In genomic region chr21:45287438-45288391, GRCh38 we compare ENCODE assay signal across 8 cellular contexts. TPM values are rescaled to one million over a fixed set of nuclear protein-coding genes. Genes with fewer than 3 reads are reported as not detected.
DNase-seq lines count a peak whose midpoint lies in the region; ATAC-seq, FAIRE-seq and TF ChIP-seq lines count a peak whose summit lies in the region.

TSS of gene POFUT2 (minus strand) at chr21:45287895. CDS start at chr21:45287871, 24 bp downstream.

- H3K9me3 ChIP-seq in parathyroid adenoma (ENCODE audit: control insufficient read depth, low read length) = no peaks in the 10 kb centered on the region
- no peaks in the 10 kb centered on the region for H3K9me3 ChIP-seq in tibial artery

- H3K4me3 Mint-ChIP-seq in activated naive CD8-positive, alpha-beta T cell treated with anti-CD3 and anti-CD28 coated beads, Interleukin-2, amount 50 U/mL, for 24 hours = peak within 1 kb of the TSS; percentile 74

- H2AFZ ChIP-seq in parathyroid adenoma = peak within 1 kb of the TSS; percentile 70

- peak; percentile 76; the same call in 1 of the 2 replicates for TF ChIP-seq POLR2A in GM12892 (IDR thresholded peaks at IDR 0.05; ENCODE audit: low read depth, low read length)

- DNase-seq in GM12892 (ENCODE audit: insufficient read length) = peak; percentile 98
- DNase-seq in NCI-H146 (lab: John Stamatoyannopoulos, UW) = peak; percentile 90
- DNase-seq in T follicular helper cell (ENCODE audit: low read depth) = peak; percentile 97
- peak; percentile 100 for DNase-seq in activated naive CD8-positive, alpha-beta T cell treated with anti-CD3 and anti-CD28 coated beads, Interleukin-2, amount 50 U/mL, for 24 hours
- DNase-seq in Right ventricle myocardium inferior (ENCODE audit: missing footprints) = peak; percentile 97
- peak; percentile 95 to 98 for DNase-seq in tibial artery

- peaks cover 2% of the 10 kb centered on the region for H3K27me3 Mint-ChIP-seq in activated naive CD8-positive, alpha-beta T cell treated with anti-CD3 and anti-CD28 coated beads, Interleukin-2, amount 50 U/mL, for 24 hours

- H3K4me1 ChIP-seq in parathyroid adenoma (peaks cover 1% of the 10 kb centered on the region), tibial artery (peaks cover 0 to 44% (median 36%) of the 10 kb centered on the region in 4 donors)

- H3K27ac ChIP-seq in parathyroid adenoma = no peak within 1 kb of the TSS
- H3K27ac ChIP-seq in tibial artery = peak within 1 kb of the TSS; percentile 84 to 90

- peak within 1 kb of the TSS; percentile 77 for H3K4me2 ChIP-seq in parathyroid adenoma (ENCODE audit: low read length)

- peak within 1 kb of the TSS; percentile 37 for H3K9ac ChIP-seq in parathyroid adenoma

- peaks cover 14% of the 10 kb centered on the region for H3K4me1 Mint-ChIP-seq in activated naive CD8-positive, alpha-beta T cell treated with anti-CD3 and anti-CD28 coated beads, Interleukin-2, amount 50 U/mL, for 24 hours

- H3K9me3 Mint-ChIP-seq in activated naive CD8-positive, alpha-beta T cell treated with anti-CD3 and anti-CD28 coated beads, Interleukin-2, amount 50 U/mL, for 24 hours = no peaks in the 10 kb centered on the region

- H3K27me3 ChIP-seq in parathyroid adenoma (ENCODE audit: control insufficient read depth, insufficient read depth, low read length) (no peaks in the 10 kb centered on the region), tibial artery (no peaks in the 10 kb centered on the region)

- no peaks in the 10 kb centered on the region for H3K36me3 ChIP-seq in parathyroid adenoma (ENCODE audit: control insufficient read depth, insufficient read depth, low read length)
- H3K36me3 ChIP-seq in tibial artery = peaks cover 28 to 34% (median 34%) of the 10 kb centered on the region in 3 donors

- peak within 1 kb of the TSS; percentile 88 for H3K4me3 ChIP-seq in parathyroid adenoma (ENCODE audit: low read depth, low read length)
- H3K4me3 ChIP-seq in tibial artery = peak within 1 kb of the TSS; percentile 79 to 81

- intact Hi-C loops in Right ventricle myocardium inferior (cut with DNase I) (no loop called here), tibial artery (cut with DNase I; ENCODE audit: low total_unique reads) (loop anchor here (10.0 kb wide), 1 partner anchor 343 kb away; the partner anchor contains the start of gene SLX9)

- peak; percentile 99 for FAIRE-seq in GM12892 (lab: Jason Lieb, UNC)

- H3K36me3 Mint-ChIP-seq in activated naive CD8-positive, alpha-beta T cell treated with anti-CD3 and anti-CD28 coated beads, Interleukin-2, amount 50 U/mL, for 24 hours (ENCODE audit: low read depth) = peaks cover 11% of the 10 kb centered on the region

- H3K27ac Mint-ChIP-seq in activated naive CD8-positive, alpha-beta T cell treated with anti-CD3 and anti-CD28 coated beads, Interleukin-2, amount 50 U/mL, for 24 hours = peak within 1 kb of the TSS; percentile 87

- TF ChIP-seq CTCF in parathyroid adenoma (IDR thresholded peaks at IDR 0.05) (no peak), tibial artery (IDR thresholded peaks at IDR 0.05) (peak in 1 of 2 experiments; percentile 20)

- no peaks in the 10 kb centered on the region for H3K79me2 ChIP-seq in parathyroid adenoma

- ATAC-seq in HG02852 (IDR thresholded peaks at IDR 0.05; ENCODE audit: unreplicated experiment) (peak; percentile 75), Right ventricle myocardium inferior (peak; percentile 89)
- ATAC-seq in activated naive CD8-positive, alpha-beta T cell treated with anti-CD3 and anti-CD28 coated beads, Interleukin-2, amount 50 U/mL, for 24 hours = peak; percentile 82

RNA-seq across cellular contexts. Expression of gene POFUT2, which starts in this region (rescaled TPM):
- polyA plus RNA-seq in GM12892 (2012; ENCODE audit: missing spikeins) = 8.8 TPM
- 16.9 TPM for total RNA-seq in Right ventricle myocardium inferior
